In the genomic region with DNA sequence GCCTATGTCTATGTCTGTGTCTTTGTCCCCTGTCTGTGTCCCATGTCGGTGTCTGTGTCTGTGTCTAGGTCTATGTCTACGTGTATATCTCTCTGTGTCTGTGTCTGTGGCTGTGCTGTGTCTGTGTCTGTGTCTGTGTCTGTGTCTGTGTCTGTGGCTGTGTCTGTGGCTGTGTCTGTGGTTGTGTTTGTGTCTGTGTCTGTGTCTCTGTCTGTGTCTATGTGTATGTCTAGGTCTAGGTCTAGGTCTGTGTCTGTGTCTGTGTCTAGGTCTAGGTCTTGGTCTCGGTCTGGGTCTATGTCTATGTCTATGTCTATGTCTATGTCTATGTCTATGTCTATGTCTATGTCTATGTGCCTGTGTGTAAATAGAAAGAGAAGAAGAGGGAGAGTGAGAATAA, we compare ENCODE assay signal across 35 cellular contexts. TPM values are rescaled to one million over a fixed set of nuclear protein-coding genes. Genes with fewer than 3 reads are reported as not detected.
"Had no signal": no experiment of that assay in that cellular context is flagged by ENCODE, and none has a peak within 500 bp of the region (broad histone marks: within the 10 kb centered on the region; RNA-seq: fewer than 3 reads in every experiment).

No MANE protein-coding gene starts in this region.

- H3K36me3 Mint-ChIP-seq: activated CD8-positive, alpha-beta memory T cell treated with anti-CD3 and anti-CD28 coated beads, Interleukin-2, amount 10 ng/mL, durations not matched to agents 7 days and 5 days; activated naive CD8-positive, alpha-beta T cell had no signal

- DNase-seq: activated B cell treated with CpG ODN at 0.5 μM for 24 hours; activated CD4-positive, alpha-beta memory T cell treated with anti-CD3 and anti-CD28 coated beads for 36 hours; activated CD4-positive, alpha-beta T cell treated with anti-CD3 and anti-CD28 coated beads for 48 hours; activated CD8-positive, alpha-beta memory T cell treated with anti-CD3 and anti-CD28 coated beads, Interleukin-2, amount 10 ng/mL, durations not matched to agents 7 days and 5 days; activated CD8-positive, alpha-beta memory T cell treated with anti-CD3 and anti-CD28 coated beads, Interleukin-2, amount 50 U/mL, for 4 hours; activated CD8-positive, alpha-beta T cell treated with anti-CD3 and anti-CD28 coated beads, Interleukin-2, amount 10 ng/mL, durations not matched to agents 7 days and 5 days; activated effector memory CD4-positive, alpha-beta T cell treated with Interleukin-2 at 50 U/mL for 16 hours; activated gamma-delta T cell treated with Interleukin-2 at 50 U/mL for 16 hours; activated naive CD4-positive, alpha-beta T cell treated with anti-CD3 and anti-CD28 coated beads, Interleukin-2, amount 50 U/mL, for 16 hours; activated naive CD4-positive, alpha-beta T cell treated with Interleukin-2 at 50 U/mL for 16 hours; activated T-cell treated with anti-CD3 and anti-CD28 coated beads, Interleukin-2, amount 50 U/mL, for 1 hour; amniotic stem cell; anterior cingulate cortex; brain microvascular endothelial cell; cortex of kidney; dermis blood vessel endothelial cell; effector CD4-positive, alpha-beta T cell; esophagus squamous epithelium; foreskin melanocyte; head of caudate nucleus; T-helper 1 cell; T-helper 17 cell; T1000; WERI-Rb-1 had no signal

- H3K36me3 ChIP-seq: brain microvascular endothelial cell, esophagus squamous epithelium, WERI-Rb-1 had no signal

- H3K9me3 Mint-ChIP-seq: activated B cell treated with CpG ODN at 0.5 μM for 24 hours; activated CD4-positive, alpha-beta memory T cell treated with anti-CD3 and anti-CD28 coated beads for 36 hours; activated T-helper 17 cell treated with anti-CD3 and anti-CD28 coated beads, Interleukin-2, amount 50 U/mL, for 72 hours; T-helper 2 cell treated with Interferon-gamma antibody and Interleukin-4, amounts not matched to agents 5 μg/mL and 100 μg/mL, for 36 hours had no signal

- H3K27ac ChIP-seq: brain microvascular endothelial cell, epithelial cell of prostate, WERI-Rb-1 had no signal

- H3K4me3 ChIP-seq: esophagus squamous epithelium had no signal

- H3K27me3 ChIP-seq: brain microvascular endothelial cell, esophagus squamous epithelium had no signal

- ATAC-seq: activated CD4-positive, CD25-positive, alpha-beta regulatory T cell treated with anti-CD3 and anti-CD28 coated beads, Interleukin-2, amount 50 U/mL, for 24 hours; activated CD8-positive, alpha-beta memory T cell treated with anti-CD3 and anti-CD28 coated beads, Interleukin-2, amount 10 ng/mL, durations not matched to agents 7 days and 5 days; activated CD8-positive, alpha-beta T cell treated with anti-CD3 and anti-CD28 coated beads, Interleukin-2, amount 10 ng/mL, durations not matched to agents 7 days and 5 days; activated T-helper 17 cell treated with anti-CD3 and anti-CD28 coated beads, Interleukin-2, amount 50 U/mL, for 72 hours; T-helper 17 cell had no signal

- H3K27ac Mint-ChIP-seq: activated B cell treated with CpG ODN at 0.5 μM for 24 hours; activated CD4-positive, alpha-beta memory T cell treated with anti-CD3 and anti-CD28 coated beads for 36 hours; activated CD8-positive, alpha-beta memory T cell treated with anti-CD3 and anti-CD28 coated beads, Interleukin-2, amount 10 ng/mL, durations not matched to agents 7 days and 5 days; activated CD8-positive, alpha-beta T cell treated with anti-CD3 and anti-CD28 coated beads, Interleukin-2, amount 10 ng/mL, durations not matched to agents 7 days and 5 days; activated naive CD8-positive, alpha-beta T cell; activated T-helper 17 cell treated with anti-CD3 and anti-CD28 coated beads, Interleukin-2, amount 50 U/mL, for 72 hours; T-helper 17 cell; T-helper 2 cell treated with Interferon-gamma antibody and Interleukin-4, amounts not matched to agents 5 μg/mL and 100 μg/mL, for 36 hours had no signal

- H3K4me3 Mint-ChIP-seq: activated B cell treated with CpG ODN at 0.5 μM for 24 hours; activated CD4-positive, alpha-beta memory T cell treated with anti-CD3 and anti-CD28 coated beads for 36 hours; activated CD8-positive, alpha-beta memory T cell treated with anti-CD3 and anti-CD28 coated beads, Interleukin-2, amount 10 ng/mL, durations not matched to agents 7 days and 5 days; activated CD8-positive, alpha-beta T cell treated with anti-CD3 and anti-CD28 coated beads, Interleukin-2, amount 10 ng/mL, durations not matched to agents 7 days and 5 days; activated naive CD8-positive, alpha-beta T cell; activated T-helper 17 cell treated with anti-CD3 and anti-CD28 coated beads, Interleukin-2, amount 50 U/mL, for 72 hours; T-helper 17 cell; T-helper 2 cell treated with Interferon-gamma antibody and Interleukin-4, amounts not matched to agents 5 μg/mL and 100 μg/mL, for 36 hours had no signal

- H3K9me3 ChIP-seq: esophagus squamous epithelium had no signal

- H3K4me1 Mint-ChIP-seq: activated B cell treated with CpG ODN at 0.5 μM for 24 hours had no signal

- FAIRE-seq: astrocyte, bronchial epithelial cell, colon, endothelial cell of umbilical vein had no signal

- H3K27me3 Mint-ChIP-seq: activated naive CD8-positive, alpha-beta T cell had no signal

RNA-seq across cellular contexts. Expression of a gene that starts 11.9 kb away (rescaled TPM):
- total RNA-seq: activated B cell treated with CpG ODN at 0.5 μM for 24 hours; activated CD8-positive, alpha-beta T cell treated with anti-CD3 and anti-CD28 coated beads, Interleukin-2, amount 10 ng/mL, durations not matched to agents 7 days and 5 days; bronchial epithelial cell; chondrocyte; endothelial cell of umbilical vein; fibroblast of villous mesenchyme had no signal
- polyA plus RNA-seq: endothelial cell of umbilical vein had no signal
